In the genomic region with DNA sequence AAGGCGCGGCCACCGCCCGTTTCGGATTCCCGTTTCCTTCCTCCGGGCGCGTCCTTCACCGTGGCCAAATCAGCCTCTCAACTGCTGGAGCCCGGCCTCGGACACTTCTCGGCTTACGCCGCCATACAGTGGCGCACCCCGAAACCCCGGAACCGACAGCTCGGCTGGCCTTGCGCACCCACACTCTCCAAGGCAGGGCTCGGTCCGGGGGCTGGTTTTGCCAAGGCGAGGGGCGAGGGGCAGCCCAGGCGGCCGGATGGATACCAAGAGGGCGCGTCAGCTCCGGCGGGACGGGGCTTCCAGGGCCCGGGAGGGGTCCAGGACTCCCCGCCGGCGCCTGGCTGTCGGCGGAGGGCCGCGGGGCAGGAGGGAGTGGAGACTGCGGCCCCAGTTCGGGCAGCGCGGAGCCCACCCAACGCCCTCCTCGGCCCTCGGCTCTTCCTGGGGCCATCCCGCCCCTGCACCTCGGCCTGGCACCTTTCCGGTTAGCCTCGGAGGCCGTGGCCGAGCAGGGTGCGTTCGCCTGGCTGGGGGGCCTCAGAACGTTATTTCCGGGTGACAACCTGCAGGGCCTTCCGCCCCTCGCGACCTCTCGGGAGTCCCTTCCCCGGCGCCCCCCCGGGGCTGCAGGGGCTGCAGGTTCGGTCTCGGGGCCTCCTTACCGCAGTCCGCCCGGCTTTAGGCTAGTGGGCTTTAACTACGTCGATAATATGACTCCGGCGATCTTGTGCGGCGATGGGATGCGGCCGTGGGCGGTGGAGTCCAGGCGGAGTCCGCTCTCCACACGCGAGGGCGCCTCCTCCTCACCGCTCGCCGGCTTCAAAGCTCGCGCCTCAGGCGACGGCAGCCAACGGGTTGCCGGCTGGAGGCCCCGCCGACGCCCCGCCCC, we compare ENCODE assay signal across 7 cellular contexts.
DNase-seq lines count a peak whose midpoint lies in the region; ATAC-seq and TF ChIP-seq lines count a peak whose summit lies in the region.

No MANE protein-coding gene starts in this region.

- peak; percentile 14 for ATAC-seq in GM18511 (IDR thresholded peaks at IDR 0.05; ENCODE audit: unreplicated experiment)

- DNase-seq in HFF-Myc (ENCODE audit: extremely low read depth, low read depth) (no peak), NT2/D1 (ENCODE audit: low read depth, low spot score) (no peak), amniotic stem cell (lab: John Stamatoyannopoulos, UW) (peak; percentile 17), iPS-NIHi11 (ENCODE audit: low spot score) (peak; percentile 22), NCI-H2171 treated with DMSO at 0.1 percent for 48 hours (lab: John Stamatoyannopoulos, UW) (no peak)
- peak in 2 of 3 experiments; percentile 4 to 12 for DNase-seq in stimulated activated CD4-positive, alpha-beta T cell treated with anti-CD3 and anti-CD28 coated beads, TNF-alpha, amount 100 ng/mL, for 4 hours (ENCODE audit: low read depth in 3 of 3)

- peaks cover 5% of the 10 kb centered on the region for H3K4me1 ChIP-seq in NT2/D1 (ENCODE audit: insufficient read depth, insufficient read length)

- TF ChIP-seq CTCF in HFF-Myc (IDR thresholded peaks at IDR 0.05; ENCODE audit: low read depth, low read length, missing control alignments), result no peak

- H3K36me3 ChIP-seq in NT2/D1 (ENCODE audit: insufficient read depth, insufficient read length, low read length), result peaks cover 68% of the 10 kb centered on the region

- no peaks in the 10 kb centered on the region for H3K27me3 ChIP-seq in NT2/D1 (ENCODE audit: insufficient read depth, insufficient read length)

- no peaks in the 10 kb centered on the region for H3K9me3 ChIP-seq in NT2/D1 (ENCODE audit: insufficient read depth, low read length)

- peak overlapping the region; percentile 93 for H3K4me3 ChIP-seq in HFF-Myc (replicated peaks; ENCODE audit: low read depth, low read length)
- peak overlapping the region; percentile 80 for H3K4me3 ChIP-seq in NT2/D1 (ENCODE audit: insufficient read length, low read depth)

- H3K9ac ChIP-seq in NT2/D1 (ENCODE audit: insufficient read length, low read depth), result peak overlapping the region; percentile 92

Comparison
In these comparisons a context has a peak if more than half of its experiments do, and no peak if none do; other contexts are left out.
1. DNase-seq: peak in amniotic stem cell (single experiment), iPS-NIHi11 (single experiment) and stimulated activated CD4-positive, alpha-beta T cell treated with anti-CD3 and anti-CD28 coated beads, TNF-alpha, amount 100 ng/mL, for 4 hours (2 of 3); none in HFF-Myc (single experiment), NT2/D1 (single experiment) and NCI-H2171 treated with DMSO at 0.1 percent for 48 hours (single experiment).